Comparison of ENCODE assay signal across 11 cellular contexts in genomic region chr13:33258437-33259193, GRCh38. TPM values are rescaled to one million over a fixed set of nuclear protein-coding genes. Genes with fewer than 3 reads are reported as not detected.
A peak's percentile ranks its signal among the peaks of the same experiment; 100 is the strongest.
DNase-seq lines count a peak whose midpoint lies in the region; ATAC-seq and TF ChIP-seq lines count a peak whose summit lies in the region.
"Had no signal": no experiment of that assay in that cellular context is flagged by ENCODE, and none has a peak within 500 bp of the region (broad histone marks: within the 10 kb centered on the region; RNA-seq: fewer than 3 reads in every experiment).

No MANE protein-coding gene starts in this region.

- no peak for TF ChIP-seq CTCF in colonic mucosa (IDR thresholded peaks at IDR 0.05)

- H3K79me2 ChIP-seq in GM23248 (ENCODE audit: insufficient read depth): peaks cover 99% of the 10 kb centered on the region

- peak overlapping the region; percentile 27 for H3K4me2 ChIP-seq in GM23248 (ENCODE audit: unreplicated experiment)
- H3K4me2 ChIP-seq: BLaER1 treated with 17β-estradiol and CSF1 and Interleukin-3, amounts not matched to agents 10 nM and 100 nM; KMS-11 had no signal

- 22% methylated on average over 4 of the region's 4 CpGs for whole genome bisulfite sequencing in GM23248 (ENCODE audit: low coverage in 1 of 2, low lambda C conversion rate in 2 of 2, missing lambda C conversion rate in 2 of 2), 2 experiments

- in situ Hi-C loops in GM23248 (cut with MboI): no loop called here

- no peaks in the 10 kb centered on the region for H3K9me3 ChIP-seq in GM23248 (ENCODE audit: low read depth)
- H3K9me3 ChIP-seq in colonic mucosa: no peaks in the 10 kb centered on the region
- no peaks in the 10 kb centered on the region for H3K9me3 ChIP-seq in iPS-20b (ENCODE audit: insufficient read depth, low read depth, low read length)
- H3K9me3 ChIP-seq: BLaER1 treated with 17β-estradiol and CSF1 and Interleukin-3, amounts not matched to agents 10 nM and 100 nM had no signal

- DNase-seq in GM23248 (peak; percentile 75), colonic mucosa (no peak), RKO (ENCODE audit: low spot score) (no peak)
- DNase-seq in effector CD4-positive, alpha-beta T cell: no peak
- DNase-seq: OCI-M1 had no signal

- H3K36me3 ChIP-seq in GM23248 (ENCODE audit: low read depth): no peaks in the 10 kb centered on the region; the same call in 1 of the 2 replicates
- H3K36me3 ChIP-seq in colonic mucosa: no peaks in the 10 kb centered on the region
- H3K36me3 ChIP-seq in iPS-20b (ENCODE audit: insufficient read depth, low read depth, low read length): no peaks in the 10 kb centered on the region
- H3K36me3 ChIP-seq: BLaER1 treated with 17β-estradiol and CSF1 and Interleukin-3, amounts not matched to agents 10 nM and 100 nM had no signal

- H3K27me3 ChIP-seq in GM23248 (replicated peaks; ENCODE audit: insufficient read depth): no peaks in the 10 kb centered on the region
- H3K27me3 ChIP-seq in colonic mucosa: no peaks in the 10 kb centered on the region
- no peaks in the 10 kb centered on the region for H3K27me3 ChIP-seq in iPS-20b (ENCODE audit: insufficient read depth, low read length)
- H3K27me3 ChIP-seq: BLaER1 treated with 17β-estradiol and CSF1 and Interleukin-3, amounts not matched to agents 10 nM and 100 nM had no signal

- H3K27ac ChIP-seq in GM23248: peak overlapping the region; percentile 86
- H3K27ac ChIP-seq in colonic mucosa: peak overlapping the region; percentile 25
- H3K27ac ChIP-seq in iPS-20b (ENCODE audit: low read length): peak overlapping the region; percentile 18
- H3K27ac ChIP-seq in skin epidermis: peak overlapping the region in 16 of 21 experiments; percentile 3 to 81 (median 34)
- H3K27ac ChIP-seq: BLaER1 treated with 17β-estradiol and CSF1 and Interleukin-3, amounts not matched to agents 10 nM and 100 nM; KMS-11 had no signal

- ATAC-seq in GM18909 (IDR thresholded peaks at IDR 0.05; ENCODE audit: poor library complexity, unreplicated experiment) (no peak), HG02840 (IDR thresholded peaks at IDR 0.05; ENCODE audit: low FRiP score, unreplicated experiment) (no peak)

- intact Hi-C loops in colonic mucosa (cut with DNase I): no loop called here

- H3K4me1 ChIP-seq in GM23248 (ENCODE audit: insufficient read depth) (peaks cover 49% of the 10 kb centered on the region), colonic mucosa (no peaks in the 10 kb centered on the region), iPS-20b (ENCODE audit: insufficient read depth, low read length) (peaks cover 13% of the 10 kb centered on the region)

- H3K9ac ChIP-seq in GM23248 (peak overlapping the region; percentile 57), colonic mucosa (ENCODE audit: low read depth in 2 of 2, low read length in 2 of 2) (no peak overlapping the region), iPS-20b (ENCODE audit: low read depth, low read length) (peak overlapping the region; percentile 13; the same call in 1 of the 2 replicates)
- H3K9ac ChIP-seq: BLaER1 treated with 17β-estradiol and CSF1 and Interleukin-3, amounts not matched to agents 10 nM and 100 nM; KMS-11 had no signal

- H3K9me2 ChIP-seq in GM23248 (ENCODE audit: insufficient read depth): no peaks in the 10 kb centered on the region

- peaks cover 52% of the 10 kb centered on the region for H3F3A ChIP-seq in GM23248 (ENCODE audit: insufficient read depth)

- H4K20me1 ChIP-seq in GM23248 (ENCODE audit: insufficient read depth): no peaks in the 10 kb centered on the region
- H4K20me1 ChIP-seq: BLaER1 treated with 17β-estradiol and CSF1 and Interleukin-3, amounts not matched to agents 10 nM and 100 nM had no signal

- H3K4me3 ChIP-seq in GM23248 (peak overlapping the region; percentile 20; the same call in 1 of the 2 replicates), colonic mucosa (no peak overlapping the region), iPS-20b (ENCODE audit: low read length) (no peak overlapping the region), skin epidermis (no peak overlapping the region)
- H3K4me3 ChIP-seq: BLaER1 treated with 17β-estradiol and CSF1 and Interleukin-3, amounts not matched to agents 10 nM and 100 nM had no signal

- no peak overlapping the region for H2AFZ ChIP-seq in GM23248

RNA-seq across cellular contexts. Expression of gene STARD13, which starts 26.9 kb away (rescaled TPM):
- 13.4 and 16.6 TPM in 2 replicates for total RNA-seq in GM23248 (2014; rRNA removed; shearing (Covaris generic))
- polyA plus RNA-seq in GM23248 (2016; fragmentation: Nextera tagmentation; extraction: Ambion mirVana): 13.2 and 13.8 TPM in 2 replicates
- total RNA-seq in colonic mucosa: 10 to 100 TPM; 21.3 to 30.2 TPM

Comparison
In these comparisons a context has a peak if more than half of its experiments do, and no peak if none do; other contexts are left out.
1. H3K27ac ChIP-seq: peak in every context shown above with its lines; median percentile 86 in GM23248; 34 in skin epidermis; 25 in colonic mucosa; 18 in iPS-20b.
2. H3K9ac ChIP-seq: peak in GM23248 (single experiment) and iPS-20b (single experiment); none in colonic mucosa (0 of 2).